8 cellular contexts compared by ENCODE assay signal in the genomic region with DNA sequence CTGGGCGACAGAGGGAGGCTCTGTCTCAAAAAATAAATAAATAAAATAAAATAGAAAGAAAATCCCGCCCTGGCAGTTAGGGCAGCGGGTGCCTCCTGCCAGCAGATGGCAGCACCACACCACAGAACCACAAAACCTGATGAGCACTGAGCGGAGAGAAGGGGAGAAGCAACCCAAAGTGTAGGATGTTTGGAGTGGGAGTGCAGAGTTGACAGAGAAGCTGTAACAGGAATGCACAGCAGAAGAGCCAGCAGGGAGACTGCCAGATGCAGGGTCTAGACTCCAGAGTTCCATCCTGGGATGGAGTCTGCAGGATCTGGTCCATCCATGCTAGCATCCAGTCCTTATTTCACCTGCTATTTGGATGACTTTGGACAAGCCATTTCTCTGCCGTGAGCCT. TPM values are rescaled to one million over a fixed set of nuclear protein-coding genes. Genes with fewer than 3 reads are reported as not detected.
DNase-seq lines count a peak whose midpoint lies in the region; ATAC-seq and TF ChIP-seq lines count a peak whose summit lies in the region.

No MANE protein-coding gene starts in this region.

- no peak for ATAC-seq in HG02678 (IDR thresholded peaks at IDR 0.05; ENCODE audit: unreplicated experiment)

- intact Hi-C loops in dorsolateral prefrontal cortex (cut with DNase I), result loop anchor here (2.0 to 10.0 kb wide), 5 partner anchors 71 to 1111 kb away; partner anchors contain the start of genes AIM2 (in 1 of the 2) and IFI16 (in 1 of the 2)

- H3K27ac ChIP-seq in dorsolateral prefrontal cortex, result no peak overlapping the region

- H3K27me3 ChIP-seq in H7 (ENCODE audit: control insufficient read depth, insufficient read depth, low read length), result no peaks in the 10 kb centered on the region; the same call in 1 of the 2 replicates
- H3K27me3 ChIP-seq in dorsolateral prefrontal cortex, result peaks cover 0 to 18% (median 0%) of the 10 kb centered on the region in 45 donors

- H3K36me3 ChIP-seq in H7 (replicated peaks; ENCODE audit: control insufficient read depth, insufficient read depth, low read length), result no peaks in the 10 kb centered on the region

- DNase-seq in COLO668 (lab: John Stamatoyannopoulos, UW; ENCODE audit: unreplicated experiment) (peak; percentile 41), H7 (peak; percentile 75), NCI-H226 (peak; percentile 38), dorsolateral prefrontal cortex (peak; percentile 12 to 81 (median 68)), medulla oblongata (ENCODE audit: extremely low spot score) (peak; percentile 87)
- DNase-seq in activated CD4-positive, alpha-beta T cell treated with anti-CD3 and anti-CD28 coated beads, Interleukin-2, amount 50 U/mL, for 24 hours (ENCODE audit: low read depth in 1 of 2, low spot score in 1 of 2), result peak; percentile 20 to 30
- DNase-seq in stimulated activated CD8-positive, alpha-beta memory T cell treated with anti-CD3 and anti-CD28 coated beads, Interleukin-7, amount 100 ng/mL, for 24 hours (ENCODE audit: low read depth), result peak; percentile 21

- H3K4me3 ChIP-seq in H7 (ENCODE audit: insufficient read depth, low read depth, low read length), result no peak overlapping the region
- H3K4me3 ChIP-seq in dorsolateral prefrontal cortex, result peak overlapping the region in 1 of 59 donors; percentile 17

- peak; percentile 87 to 99 (median 96) for TF ChIP-seq CTCF in dorsolateral prefrontal cortex (IDR thresholded peaks at IDR 0.05 in 54 of 56, conservative IDR thresholded peaks at IDR 0.05 in 2 of 56; ENCODE audit: low read depth in 1 of 56, partially characterized antibody in 56 of 56)

RNA-seq across cellular contexts. Expression of gene KIRREL1, which starts 29.7 kb away (rescaled TPM):
- 48.2 and 56.5 TPM in 2 replicates for total RNA-seq in H7 (2014; rRNA removed; shearing (Covaris generic))
- 10 to 100 TPM in 1 of 120 experiments, 1 to 10 TPM in 119; 1.9 to 13.9 (median 4.1) TPM for total RNA-seq in dorsolateral prefrontal cortex

Comparison
In these comparisons a context has a peak if more than half of its experiments do, and no peak if none do; other contexts are left out.
1. DNase-seq: peak in every context shown above with its lines; median percentile 87 in medulla oblongata; 75 in H7; 68 in dorsolateral prefrontal cortex; 41 in COLO668; 38 in NCI-H226; 25 in activated CD4-positive, alpha-beta T cell treated with anti-CD3 and anti-CD28 coated beads, Interleukin-2, amount 50 U/mL, for 24 hours; 21 in stimulated activated CD8-positive, alpha-beta memory T cell treated with anti-CD3 and anti-CD28 coated beads, Interleukin-7, amount 100 ng/mL, for 24 hours.